Comparison of ENCODE assay signal across 18 cellular contexts in genomic region chr4:8506006-8506372, GRCh38.
DNase-seq lines count a peak whose midpoint lies in the region; ATAC-seq and TF ChIP-seq lines count a peak whose summit lies in the region.
"Had no signal": no experiment of that assay in that cellular context is flagged by ENCODE, and none has a peak within 500 bp of the region (broad histone marks: within the 10 kb centered on the region; RNA-seq: fewer than 3 reads in every experiment).

No MANE protein-coding gene starts in this region.

- TF ChIP-seq POLR2A in gastroesophageal sphincter (IDR thresholded peaks at IDR 0.05) (no peak), vagina (IDR thresholded peaks at IDR 0.05) (no peak)

- no peaks in the 10 kb centered on the region for H3K27me3 ChIP-seq in ascending aorta
- H3K27me3 ChIP-seq in gastroesophageal sphincter: peaks cover 8% of the 10 kb centered on the region
- no peaks in the 10 kb centered on the region for H3K27me3 ChIP-seq in vagina

- TF ChIP-seq EP300 in gastroesophageal sphincter (IDR thresholded peaks at IDR 0.05): no peak

- H3K27ac ChIP-seq in ascending aorta: peak overlapping the region; percentile 72 to 86
- peak overlapping the region in 3 of 4 donors; percentile 73 to 82 (median 78) for H3K27ac ChIP-seq in gastroesophageal sphincter
- peak overlapping the region; percentile 87 for H3K27ac ChIP-seq in vagina

- H3K4me3 ChIP-seq in ascending aorta: no peak overlapping the region
- H3K4me3 ChIP-seq in gastroesophageal sphincter: no peak overlapping the region
- no peak overlapping the region for H3K4me3 ChIP-seq in retinal pigment epithelial cell (ENCODE audit: low read length)
- H3K4me3 ChIP-seq in vagina: no peak overlapping the region

- TF ChIP-seq CTCF in ascending aorta (IDR thresholded peaks at IDR 0.05): no peak
- no peak for TF ChIP-seq CTCF in gastroesophageal sphincter (IDR thresholded peaks at IDR 0.05)
- peak; percentile 7 for TF ChIP-seq CTCF in retinal pigment epithelial cell (conservative IDR thresholded peaks at IDR 0.05; ENCODE audit: low read depth, low read length)
- no peak for TF ChIP-seq CTCF in vagina (IDR thresholded peaks at IDR 0.05)
- TF ChIP-seq CTCF in GM10266 (IDR thresholded peaks at IDR 0.05; ENCODE audit: control insufficient read depth, insufficient read depth, low read depth, missing control alignments): no peak

- H3K36me3 ChIP-seq in ascending aorta (no peaks in the 10 kb centered on the region), gastroesophageal sphincter (no peaks in the 10 kb centered on the region), vagina (no peaks in the 10 kb centered on the region)

- no peak for DNase-seq in ascending aorta (ENCODE audit: low spot score in 2 of 2)
- DNase-seq in retinal pigment epithelial cell (ENCODE audit: low read depth): no peak
- no peak for DNase-seq in vagina (ENCODE audit: extremely low spot score in 2 of 2)
- DNase-seq in GM10266 (ENCODE audit: extremely low spot score): no peak
- DNase-seq in NCI-H748 (lab: John Stamatoyannopoulos, UW; ENCODE audit: unreplicated experiment): no peak
- DNase-seq: activated B cell treated with CpG ODN at 0.5 μM for 24 hours; activated gamma-delta T cell treated with Interleukin-2 at 50 U/mL for 16 hours; DMS153; foreskin melanocyte; Kasumi-1; natural killer cell; NCI-H1436; NCI-H226; SHP77; stimulated activated naive B cell treated with anti-CD40 and anti-IgM and Interleukin-4, amounts not matched to agents 10 μg/mL and 1 μg/mL and 100 μg/mL, for 72 hours; T-helper 17 cell had no signal

- intact Hi-C loops in ascending aorta (cut with DNase I): loop anchor here (2.0 kb wide), 1 partner anchor 33 kb away; no protein-coding TSS in a partner anchor
- intact Hi-C loops in vagina (cut with DNase I): no loop called here

- WGBS in gastroesophageal sphincter (ENCODE audit: low coverage in 1 of 2), 2 donors: no CpG with 5 or more reads among the region's 5 CpGs

- H3K4me1 ChIP-seq in ascending aorta (peaks cover 10 to 35% of the 10 kb centered on the region in 2 donors), gastroesophageal sphincter (peaks cover 0 to 60% (median 24%) of the 10 kb centered on the region in 3 donors), vagina (peaks cover 45% of the 10 kb centered on the region)

- ATAC-seq in gastroesophageal sphincter: no peak
- no peak for ATAC-seq in GM19351 (IDR thresholded peaks at IDR 0.05; ENCODE audit: unreplicated experiment)
- ATAC-seq: natural killer cell; stimulated activated naive B cell treated with anti-CD40 and anti-IgM and Interleukin-4, amounts not matched to agents 10 μg/mL and 1 μg/mL and 100 μg/mL, for 72 hours; T-helper 17 cell had no signal

- H3K9me3 ChIP-seq in ascending aorta (no peaks in the 10 kb centered on the region), gastroesophageal sphincter (no peaks in the 10 kb centered on the region), vagina (no peaks in the 10 kb centered on the region)
